Comparison of ENCODE assay signal across 8 cellular contexts in the genomic region with DNA sequence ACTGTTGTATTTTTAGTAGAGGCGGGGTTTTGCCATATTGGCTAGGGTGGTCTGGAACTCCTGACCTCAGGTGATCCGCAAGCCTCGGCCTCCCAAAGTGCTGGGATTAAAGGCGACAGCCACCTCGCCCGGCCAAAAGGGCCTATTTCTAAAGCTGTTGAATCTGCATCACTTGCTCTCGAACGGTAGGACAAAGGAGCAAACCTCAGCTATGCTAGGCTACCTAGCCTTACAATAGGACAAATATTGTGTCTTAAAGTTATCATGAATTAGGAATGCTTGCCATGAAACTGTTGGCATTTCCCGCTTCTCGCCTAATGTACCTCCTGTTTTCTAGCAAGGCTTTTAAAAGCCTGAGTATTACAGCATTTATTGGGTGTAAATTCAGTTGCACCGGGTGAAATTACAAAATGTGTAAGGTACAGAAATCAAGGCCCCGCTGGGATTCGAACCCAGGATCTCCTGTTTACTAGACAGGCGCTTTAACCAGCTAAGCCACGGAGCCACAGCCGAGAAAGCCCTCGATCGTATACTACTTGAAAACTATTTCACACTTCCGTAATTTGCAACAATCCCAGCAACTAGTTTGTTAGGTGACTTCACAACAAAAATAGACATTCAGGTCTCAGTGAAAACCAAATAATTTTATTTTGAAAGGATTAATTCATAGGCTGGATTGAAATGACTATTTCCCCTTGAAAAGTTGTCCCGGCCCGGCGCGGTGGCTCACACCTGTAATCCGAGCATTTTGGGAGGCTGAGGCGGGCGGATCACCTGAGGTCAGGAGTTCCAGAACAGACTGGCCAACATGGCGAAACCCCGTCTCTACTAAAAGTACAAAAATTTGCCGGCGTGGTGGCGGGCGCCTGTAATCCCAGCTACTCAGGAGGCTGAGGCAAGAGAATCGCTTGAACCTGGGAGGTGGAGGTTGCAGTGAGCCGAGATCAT.
A peak's percentile ranks its signal among the peaks of the same experiment; 100 is the strongest.
DNase-seq lines count a peak whose midpoint lies in the region; ATAC-seq and TF ChIP-seq lines count a peak whose summit lies in the region.

No MANE protein-coding gene starts in this region.

- intact Hi-C loops in activated CD4-positive, alpha-beta memory T cell treated with anti-CD3 and anti-CD28 coated beads for 36 hours (cut with micrococcal nuclease): loop anchor here (2.0 to 5.0 kb wide), 4 partner anchors 16 to 507 kb away; no protein-coding TSS in a partner anchor

- H3K9me3 Mint-ChIP-seq in GM23338: peaks cover 17% of the 10 kb centered on the region; the same call in 2 of the 3 replicates
- H3K9me3 Mint-ChIP-seq in activated CD4-positive, alpha-beta memory T cell treated with anti-CD3 and anti-CD28 coated beads for 36 hours: peaks cover 5% of the 10 kb centered on the region

- H3K27ac ChIP-seq in GM23338 (ENCODE audit: low read depth): no peak overlapping the region

- peak overlapping the region; percentile 6; the same call in 1 of the 2 replicates for H3K4me2 ChIP-seq in GM23338

- POLR2A ChIA-PET in activated CD4-positive, alpha-beta memory T cell treated with anti-CD3 and anti-CD28 coated beads for 36 hours (lab: Charles Lee): no interaction called here

- no peaks in the 10 kb centered on the region for H3K36me3 ChIP-seq in GM23338 (ENCODE audit: insufficient read depth)

- ATAC-seq in GM23338: peak; percentile 9
- no peak for ATAC-seq in GM18498 (IDR thresholded peaks at IDR 0.05; ENCODE audit: unreplicated experiment)

- H3F3A ChIP-seq in GM23338 (replicated peaks; ENCODE audit: low read depth): 0 out of 2 replicates have a peak, but pooled peaks cover 3% of the 10 kb centered on the region

- H3K27me3 Mint-ChIP-seq in GM23338 (ENCODE audit: insufficient read depth, low read depth, poor library complexity): peaks cover 52% of the 10 kb centered on the region
- H3K27me3 Mint-ChIP-seq in activated CD4-positive, alpha-beta memory T cell treated with anti-CD3 and anti-CD28 coated beads for 36 hours: peaks cover 40% of the 10 kb centered on the region

- peak overlapping the region; percentile 59; the same call in 1 of the 2 replicates for H3K27ac Mint-ChIP-seq in GM23338
- peak overlapping the region; percentile 33 for H3K27ac Mint-ChIP-seq in activated CD4-positive, alpha-beta memory T cell treated with anti-CD3 and anti-CD28 coated beads for 36 hours

- peak overlapping the region; percentile 53 for H3K4me3 Mint-ChIP-seq in GM23338
- peak overlapping the region; percentile 16 for H3K4me3 Mint-ChIP-seq in activated CD4-positive, alpha-beta memory T cell treated with anti-CD3 and anti-CD28 coated beads for 36 hours

- no peaks in the 10 kb centered on the region for H4K20me1 ChIP-seq in GM23338 (replicated peaks; ENCODE audit: insufficient read depth)

- H3K4me1 Mint-ChIP-seq in GM23338: peaks cover 5% of the 10 kb centered on the region
- H3K4me1 Mint-ChIP-seq in activated CD4-positive, alpha-beta memory T cell treated with anti-CD3 and anti-CD28 coated beads for 36 hours (ENCODE audit: low read depth): peaks cover 24% of the 10 kb centered on the region

- no peaks in the 10 kb centered on the region for H3K9me2 ChIP-seq in GM23338 (ENCODE audit: insufficient read depth)

- H2AFZ ChIP-seq in GM23338: no peak overlapping the region

- H3K36me3 Mint-ChIP-seq in GM23338 (ENCODE audit: low read depth): peaks cover 8% of the 10 kb centered on the region; the same call in 2 of the 3 replicates
- H3K36me3 Mint-ChIP-seq in activated CD4-positive, alpha-beta memory T cell treated with anti-CD3 and anti-CD28 coated beads for 36 hours: peaks cover 16% of the 10 kb centered on the region

- CTCF ChIA-PET in activated CD4-positive, alpha-beta memory T cell treated with anti-CD3 and anti-CD28 coated beads for 36 hours (lab: Charles Lee): interaction anchor here (0.5 to 1.4 kb wide), 2 partner anchors 41 to 68 kb away, joined by 3 to 5 read pairs; no protein-coding TSS in a partner anchor

- H3K4me3 ChIP-seq in GM23338: peak overlapping the region; percentile 42; the same call in 1 of the 2 replicates
- no peak overlapping the region for H3K4me3 ChIP-seq in fibroblast of mammary gland (ENCODE audit: control insufficient read depth, low read depth, low read length)

- H3K79me2 ChIP-seq in GM23338 (replicated peaks; ENCODE audit: insufficient read depth): no peaks in the 10 kb centered on the region

- in situ Hi-C loops in ACHN (cut with HindIII; ENCODE audit: low pct_ligation_motif_present, low pct_unique_long_range_greater_than_20kb, low sequenced_read_pairs): no loop called here

- H3K27me3 ChIP-seq in GM23338 (ENCODE audit: insufficient read depth): peaks cover 21% of the 10 kb centered on the region

- TF ChIP-seq CTCF in GM23338 (conservative IDR thresholded peaks at IDR 0.05; ENCODE audit: low read depth in 2 of 2) (no peak), fibroblast of mammary gland (conservative IDR thresholded peaks at IDR 0.05; ENCODE audit: control insufficient read depth, insufficient read depth, low read depth, low read length) (no peak)

- DNase-seq in ACHN: peak; percentile 86
- peak; percentile 92 for DNase-seq in GM23338 (ENCODE audit: low spot score)
- DNase-seq in NCI-H748 treated with DMSO at 0.1 percent for 48 hours (lab: John Stamatoyannopoulos, UW): peak; percentile 77
- peak; percentile 78 for DNase-seq in activated CD4-positive, alpha-beta memory T cell treated with anti-CD3 and anti-CD28 coated beads for 36 hours
- peak; percentile 90 for DNase-seq in fibroblast of mammary gland (ENCODE audit: low read depth)
- DNase-seq in stimulated activated CD4-positive, alpha-beta T cell treated with anti-CD3 and anti-CD28 coated beads, TNF-alpha, amount 100 ng/mL, for 1 hour (ENCODE audit: low read depth in 3 of 3, low spot score in 1 of 3): peak in 2 of 3 donors; percentile 21 to 24
- DNase-seq in epidermal melanocyte (ENCODE audit: insufficient read length, low spot score): no peak

- H3K4me1 ChIP-seq in GM23338 (ENCODE audit: insufficient read depth): peaks cover 10% of the 10 kb centered on the region; the same call in 1 of the 2 replicates

TF ChIP-seq in GM23338, 12 proteins besides CTCF, POLR2A, EP300 and RAD21:
- TF ChIP-seq, protein P1, sequence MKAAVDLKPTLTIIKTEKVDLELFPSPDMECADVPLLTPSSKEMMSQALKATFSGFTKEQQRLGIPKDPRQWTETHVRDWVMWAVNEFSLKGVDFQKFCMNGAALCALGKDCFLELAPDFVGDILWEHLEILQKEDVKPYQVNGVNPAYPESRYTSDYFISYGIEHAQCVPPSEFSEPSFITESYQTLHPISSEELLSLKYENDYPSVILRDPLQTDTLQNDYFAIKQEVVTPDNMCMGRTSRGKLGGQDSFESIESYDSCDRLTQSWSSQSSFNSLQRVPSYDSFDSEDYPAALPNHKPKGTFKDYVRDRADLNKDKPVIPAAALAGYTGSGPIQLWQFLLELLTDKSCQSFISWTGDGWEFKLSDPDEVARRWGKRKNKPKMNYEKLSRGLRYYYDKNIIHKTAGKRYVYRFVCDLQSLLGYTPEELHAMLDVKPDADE (IDR thresholded peaks at IDR 0.05): 0 out of 2 replicates have a peak, but pooled peaks have one; percentile 47
- TF ChIP-seq REST (IDR thresholded peaks at IDR 0.05; ENCODE audit: unreplicated experiment): no peak
- TF ChIP-seq NANOG (IDR thresholded peaks at IDR 0.05; ENCODE audit: borderline replicate concordance): 0 out of 2 replicates have a peak, but pooled peaks have one; percentile 6
- no peak for TF ChIP-seq EZH2 (IDR thresholded peaks at IDR 0.05; ENCODE audit: low read depth, unreplicated experiment)
- TF ChIP-seq ZNF331 (CRISPR knock-in tag; IDR thresholded peaks at IDR 0.05; ENCODE audit: low read depth): no peak
